Comparison of ENCODE assay signal across 9 cellular contexts in the genomic region with DNA sequence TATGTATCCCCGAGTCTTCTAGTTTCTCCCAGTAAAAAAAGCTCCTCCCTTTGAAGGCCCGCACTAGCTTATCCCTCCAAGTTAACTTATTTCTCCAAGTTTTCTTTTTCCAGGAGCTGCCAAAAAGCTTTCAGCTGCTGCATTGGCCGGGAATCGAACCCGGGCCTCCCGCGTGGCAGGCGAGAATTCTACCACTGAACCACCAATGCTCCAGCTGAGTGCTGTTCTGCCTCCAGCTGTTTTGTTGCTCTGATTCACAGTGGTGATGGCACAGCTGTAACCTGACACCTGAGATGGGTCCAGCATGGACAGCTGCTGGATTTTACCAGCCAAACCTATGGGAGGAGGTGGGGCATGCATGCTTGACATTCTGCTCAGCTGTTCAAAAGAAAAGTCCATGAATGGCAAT. TPM values are rescaled to one million over a fixed set of nuclear protein-coding genes. Genes with fewer than 3 reads are reported as not detected.
DNase-seq lines count a peak whose midpoint lies in the region; ATAC-seq and TF ChIP-seq lines count a peak whose summit lies in the region.
"Had no signal": no experiment of that assay in that cellular context is flagged by ENCODE, and none has a peak within 500 bp of the region (broad histone marks: within the 10 kb centered on the region; RNA-seq: fewer than 3 reads in every experiment).

No MANE protein-coding gene starts in this region.

- no peaks in the 10 kb centered on the region for H3K27me3 ChIP-seq in thyroid gland

- peak; percentile 77 for ATAC-seq in left ventricle myocardium superior
- ATAC-seq in GM21619 (IDR thresholded peaks at IDR 0.05; ENCODE audit: unreplicated experiment) = no peak
- no peak for ATAC-seq in HG03039 (IDR thresholded peaks at IDR 0.05; ENCODE audit: unreplicated experiment)
- ATAC-seq in GM21390 (IDR thresholded peaks at IDR 0.05; ENCODE audit: unreplicated experiment) = no peak
- ATAC-seq: left colon had no signal

- H3K9me3 ChIP-seq in thyroid gland = no peaks in the 10 kb centered on the region

- TF ChIP-seq CTCF in thyroid gland (IDR thresholded peaks at IDR 0.05) = no peak

- H3K27ac ChIP-seq in thyroid gland = no peak overlapping the region

- WGBS in thyroid gland, 2 donors = 55 to 59% methylated on average over 8 of the region's 8 CpGs

- H3K4me1 ChIP-seq in thyroid gland = no peaks in the 10 kb centered on the region

- TF ChIP-seq POLR2A in thyroid gland (IDR thresholded peaks at IDR 0.05) = no peak

- no peak overlapping the region for H3K4me3 ChIP-seq in thyroid gland (replicated peaks in 1 of 3)

- DNase-seq in NCI-H187 (lab: John Stamatoyannopoulos, UW) = peak; percentile 18 to 24
- DNase-seq in NCI-H187 treated with DMSO at 0.1 percent for 48 hours (lab: John Stamatoyannopoulos, UW) = no peak
- DNase-seq in SW480 (ENCODE audit: low spot score) = peak; percentile 85
- peak; percentile 62 for DNase-seq in left ventricle myocardium superior
- peak; percentile 31 to 45 for DNase-seq in thyroid gland

- peaks cover 51 to 63% of the 10 kb centered on the region in 2 donors for H3K36me3 ChIP-seq in thyroid gland

- intact Hi-C loops in left ventricle myocardium superior (cut with micrococcal nuclease) = loop anchor here (10.0 kb wide), 1 partner anchor 94 kb away; a partner anchor contains a TSS
- intact Hi-C loops in thyroid gland (cut with DNase I) = loop anchor here (10.0 kb wide), 1 partner anchor 254 kb away; a partner anchor contains a TSS

RNA-seq across cellular contexts. Expression of a gene that starts 22.1 kb away (rescaled TPM):
- total RNA-seq in left ventricle myocardium superior (20.4 TPM), thyroid gland (10 to 100 TPM; 43.4 to 69.4 (median 63.1) TPM)
